Comparison of ENCODE assay signal across 8 cellular contexts in genomic region chr21:42833439-42833815, GRCh38. TPM values are rescaled to one million over a fixed set of nuclear protein-coding genes. Genes with fewer than 3 reads are reported as not detected.
A peak's percentile ranks its signal among the peaks of the same experiment; 100 is the strongest.
DNase-seq lines count a peak whose midpoint lies in the region; ATAC-seq and TF ChIP-seq lines count a peak whose summit lies in the region.

No MANE protein-coding gene starts in this region.

- H3K9me3 ChIP-seq in CD4-positive, CD25-positive, alpha-beta regulatory T cell (ENCODE audit: control insufficient read depth in 2 of 2, low read length in 2 of 2) = no peaks in the 10 kb centered on the region
- H3K9me3 ChIP-seq in PC-3 (ENCODE audit: low read length) = no peaks in the 10 kb centered on the region
- H3K9me3 ChIP-seq in esophagus squamous epithelium = no peaks in the 10 kb centered on the region

- H3K9me3 Mint-ChIP-seq in CD4-positive, CD25-positive, alpha-beta regulatory T cell = no peaks in the 10 kb centered on the region
- no peaks in the 10 kb centered on the region for H3K9me3 Mint-ChIP-seq in stimulated activated naive CD8-positive, alpha-beta T cell treated with anti-CD3 and anti-CD28 coated beads, Interleukin-15, amount 100 ng/mL, for 72 hours

- CTCF ChIA-PET in HEK293T (lab: Yijun Ruan, JAX) = interaction anchor here (0.7 kb wide), 1 partner anchor 61 kb away, joined by 3 read pairs; no protein-coding TSS in a partner anchor
- CTCF ChIA-PET in PC-3 (lab: Charles Lee) = no interaction called here

- no peak overlapping the region for H3K27ac ChIP-seq in CD4-positive, CD25-positive, alpha-beta regulatory T cell (ENCODE audit: insufficient read depth, low read length, poor library complexity, severe bottlenecking)
- H3K27ac ChIP-seq in PC-3 (ENCODE audit: low read length) = no peak overlapping the region
- H3K27ac ChIP-seq in esophagus squamous epithelium = no peak overlapping the region

- intact Hi-C loops in PC-3 (cut with micrococcal nuclease) (loop anchor here (2.0 kb wide), 1 partner anchor 241 kb away; no protein-coding TSS in a partner anchor), esophagus squamous epithelium (cut with DNase I) (loop anchor here (10.0 kb wide), 1 partner anchor 679 kb away; no protein-coding TSS in a partner anchor)

- no peak overlapping the region for H2AFZ ChIP-seq in PC-3 (ENCODE audit: low read length)

- peaks cover 12% of the 10 kb centered on the region for H3K27me3 Mint-ChIP-seq in CD4-positive, CD25-positive, alpha-beta regulatory T cell
- peaks cover 11% of the 10 kb centered on the region for H3K27me3 Mint-ChIP-seq in stimulated activated naive CD8-positive, alpha-beta T cell treated with anti-CD3 and anti-CD28 coated beads, Interleukin-15, amount 100 ng/mL, for 72 hours

- POLR2A ChIA-PET in HEK293T (lab: Yijun Ruan, JAX) (no interaction called here), PC-3 (lab: Charles Lee; ENCODE audit: unreplicated experiment) (no interaction called here)

- peak; percentile 70 to 77 for ATAC-seq in CD4-positive, CD25-positive, alpha-beta regulatory T cell (ENCODE audit: low read depth in 2 of 2)
- ATAC-seq in PC-3 (peak; percentile 81), left lobe of liver (peak; percentile 42)
- ATAC-seq in stimulated activated naive CD8-positive, alpha-beta T cell treated with anti-CD3 and anti-CD28 coated beads, Interleukin-15, amount 100 ng/mL, for 72 hours = peak; percentile 86

- H4K20me1 ChIP-seq in PC-3 (ENCODE audit: low read length) = no peaks in the 10 kb centered on the region

- no peak overlapping the region for H3K4me3 ChIP-seq in CD4-positive, CD25-positive, alpha-beta regulatory T cell (ENCODE audit: low read depth, low read length)
- H3K4me3 ChIP-seq in PC-3 (ENCODE audit: low read length) = no peak overlapping the region
- no peak overlapping the region for H3K4me3 ChIP-seq in esophagus squamous epithelium

- H3K4me1 ChIP-seq in CD4-positive, CD25-positive, alpha-beta regulatory T cell (ENCODE audit: control insufficient read depth, insufficient read depth, low read length, poor library complexity, severe bottlenecking) = peaks cover 31% of the 10 kb centered on the region
- no peaks in the 10 kb centered on the region for H3K4me1 ChIP-seq in PC-3 (ENCODE audit: insufficient read depth, low read length)
- peaks cover 0 to 4% (median 0%) of the 10 kb centered on the region in 3 donors for H3K4me1 ChIP-seq in esophagus squamous epithelium

- H3K36me3 ChIP-seq in CD4-positive, CD25-positive, alpha-beta regulatory T cell (ENCODE audit: control insufficient read depth, insufficient read depth, low read length) = no peaks in the 10 kb centered on the region
- H3K36me3 ChIP-seq in PC-3 (ENCODE audit: low read depth, low read length) (no peaks in the 10 kb centered on the region), esophagus squamous epithelium (peaks cover 0 to under 1% (median 0%) of the 10 kb centered on the region in 3 donors)

- no peak for TF ChIP-seq POLR2A in esophagus squamous epithelium (IDR thresholded peaks at IDR 0.05)

- no TSS peak for BruUV-seq in PC-3 (replicated peaks; lab: Mats Ljungman, UMichigan)

- no peak overlapping the region for H3K9ac ChIP-seq in PC-3 (ENCODE audit: low read length)

- no peaks in the 10 kb centered on the region for H3K27me3 ChIP-seq in CD4-positive, CD25-positive, alpha-beta regulatory T cell (ENCODE audit: control insufficient read depth, insufficient read depth, low read length)
- H3K27me3 ChIP-seq in PC-3 (ENCODE audit: low read length) (no peaks in the 10 kb centered on the region; the same call in 1 of the 2 replicates), esophagus squamous epithelium (peaks cover 0 to 40% (median 0%) of the 10 kb centered on the region in 4 donors)

- 42 to 90% methylated on average over 3 to 8 of the region's 11 CpGs for WGBS in esophagus squamous epithelium, 2 donors

- H3K9me2 ChIP-seq in PC-3 (replicated peaks; ENCODE audit: low read length) = no peaks in the 10 kb centered on the region

- no peak overlapping the region for H3K4me2 ChIP-seq in PC-3 (ENCODE audit: low read length)

- no peaks in the 10 kb centered on the region for H3K79me2 ChIP-seq in PC-3 (ENCODE audit: low read length)

- peaks cover 4% of the 10 kb centered on the region for H3F3A ChIP-seq in PC-3 (ENCODE audit: low read length, unreplicated experiment)

- H3K36me3 Mint-ChIP-seq in CD4-positive, CD25-positive, alpha-beta regulatory T cell = peaks cover 6% of the 10 kb centered on the region

- peak overlapping the region; percentile 70 to 86 (median 85) for H3K27ac Mint-ChIP-seq in CD4-positive, CD25-positive, alpha-beta regulatory T cell
- H3K27ac Mint-ChIP-seq in stimulated activated naive CD8-positive, alpha-beta T cell treated with anti-CD3 and anti-CD28 coated beads, Interleukin-15, amount 100 ng/mL, for 72 hours = peak overlapping the region in 1 of 2 donors; percentile 45

- TF ChIP-seq CTCF in PC-3 (conservative IDR thresholded peaks at IDR 0.05; ENCODE audit: low read depth, low read length) (peak; percentile 68), esophagus squamous epithelium (IDR thresholded peaks at IDR 0.05) (peak in 1 of 6 experiments; percentile 44)

- peaks cover 0 to 38% (median 23%) of the 10 kb centered on the region in 4 donors for H3K4me1 Mint-ChIP-seq in CD4-positive, CD25-positive, alpha-beta regulatory T cell
- H3K4me1 Mint-ChIP-seq in stimulated activated naive CD8-positive, alpha-beta T cell treated with anti-CD3 and anti-CD28 coated beads, Interleukin-15, amount 100 ng/mL, for 72 hours = peaks cover 40% of the 10 kb centered on the region

- peak; percentile 14 to 79 (median 50) for DNase-seq in CD4-positive, CD25-positive, alpha-beta regulatory T cell
- peak; percentile 70 for DNase-seq in HEK293T (ENCODE audit: extremely low spot score)
- DNase-seq in PC-3 = peak; percentile 74
- peak; percentile 32 for DNase-seq in activated T-helper 9 cell treated with anti-CD3 and anti-CD28 coated beads, Interleukin-2, amount 50 U/mL, for 16 hours (ENCODE audit: low read depth)
- DNase-seq in left lobe of liver (ENCODE audit: low spot score) = peak; percentile 44
- peak; percentile 52 to 68 for DNase-seq in stimulated activated naive CD8-positive, alpha-beta T cell treated with anti-CD3 and anti-CD28 coated beads, Interleukin-15, amount 100 ng/mL, for 72 hours
- DNase-seq in GM03348 (ENCODE audit: low spot score) = no peak
- no peak for DNase-seq in esophagus squamous epithelium (lab: John Stamatoyannopoulos, UW)

- peak overlapping the region; percentile 14 to 85 (median 54) for H3K4me3 Mint-ChIP-seq in CD4-positive, CD25-positive, alpha-beta regulatory T cell
- peak overlapping the region; percentile 45 to 69 for H3K4me3 Mint-ChIP-seq in stimulated activated naive CD8-positive, alpha-beta T cell treated with anti-CD3 and anti-CD28 coated beads, Interleukin-15, amount 100 ng/mL, for 72 hours

TF ChIP-seq in HEK293T, 16 proteins besides CTCF, POLR2A, EP300 and RAD21:
- no peak for TF ChIP-seq TARDBP (IDR thresholded peaks at IDR 0.05)
- TF ChIP-seq SP1 (IDR thresholded peaks at IDR 0.05) = no peak
- no peak for TF ChIP-seq ZNF384 (IDR thresholded peaks at IDR 0.05)
- TF ChIP-seq HDGF (IDR thresholded peaks at IDR 0.05; ENCODE audit: borderline replicate concordance) = no peak
- TF ChIP-seq L3MBTL2 (conservative IDR thresholded peaks at IDR 0.05) = no peak
- no peak for TF ChIP-seq FOXK2 (IDR thresholded peaks at IDR 0.05)
- no peak for TF ChIP-seq LEF1 (IDR thresholded peaks at IDR 0.05; ENCODE audit: borderline replicate concordance)
- no peak for TF ChIP-seq NFRKB (IDR thresholded peaks at IDR 0.05)
- TF ChIP-seq FOXA1 (IDR thresholded peaks at IDR 0.05) = no peak
- TF ChIP-seq FOXM1 (IDR thresholded peaks at IDR 0.05; ENCODE audit: borderline replicate concordance) = no peak
- TF ChIP-seq SUZ12 (IDR thresholded peaks at IDR 0.05) = no peak
- no peak for TF ChIP-seq BHLHE40 (IDR thresholded peaks at IDR 0.05; ENCODE audit: borderline replicate concordance)
- TF ChIP-seq PKNOX1 (IDR thresholded peaks at IDR 0.05) = no peak
- TF ChIP-seq ELF4 (IDR thresholded peaks at IDR 0.05) = no peak
- TF ChIP-seq ARNT (IDR thresholded peaks at IDR 0.05) = no peak
- TF ChIP-seq CTBP1 (IDR thresholded peaks at IDR 0.05; ENCODE audit: borderline replicate concordance) = no peak

RNA-seq across cellular contexts. Expression of gene WDR4, which starts 45.9 kb away (rescaled TPM):
- 18.4 TPM for total RNA-seq in CD4-positive, CD25-positive, alpha-beta regulatory T cell
- 1 to 10 TPM; 5.7 to 8.8 (median 7.4) TPM for polyA plus RNA-seq in CD4-positive, CD25-positive, alpha-beta regulatory T cell
- total RNA-seq in PC-3 (2014; rRNA removed) = 35.3 and 53.8 TPM in 2 replicates
- 8.2 TPM for total RNA-seq in left lobe of liver
- 10 to 100 TPM in 3 of 4 donors, 1 to 10 TPM in 1; 4.1 to 20.8 (median 17.2) TPM for total RNA-seq in esophagus squamous epithelium

RNA-seq across cellular contexts. Expression of gene NDUFV3, which starts 59.7 kb away (rescaled TPM):
- total RNA-seq in CD4-positive, CD25-positive, alpha-beta regulatory T cell = 18.2 TPM
- 10 to 100 TPM; 12.2 to 19.7 (median 14.4) TPM for polyA plus RNA-seq in CD4-positive, CD25-positive, alpha-beta regulatory T cell
- total RNA-seq in PC-3 (2014; rRNA removed) (61.6 and 65.8 TPM in 2 replicates), left lobe of liver (22.8 TPM), esophagus squamous epithelium (10 to 100 TPM; 32.3 to 48.4 (median 38.0) TPM)

Comparison
In these comparisons a context has a peak if more than half of its experiments do, and no peak if none do; other contexts are left out.
1. DNase-seq: peak in CD4-positive, CD25-positive, alpha-beta regulatory T cell (3 of 3), HEK293T (single experiment), PC-3 (single experiment), activated T-helper 9 cell treated with anti-CD3 and anti-CD28 coated beads, Interleukin-2, amount 50 U/mL, for 16 hours (single experiment), left lobe of liver (single experiment) and stimulated activated naive CD8-positive, alpha-beta T cell treated with anti-CD3 and anti-CD28 coated beads, Interleukin-15, amount 100 ng/mL, for 72 hours (2 of 2); none in GM03348 (single experiment) and esophagus squamous epithelium (single experiment).
2. Peak in every context shown above with its lines, with median percentiles within 50 percentile points of each other: ATAC-seq.